ENCODE assay signal across 11 cellular contexts in the genomic region with DNA sequence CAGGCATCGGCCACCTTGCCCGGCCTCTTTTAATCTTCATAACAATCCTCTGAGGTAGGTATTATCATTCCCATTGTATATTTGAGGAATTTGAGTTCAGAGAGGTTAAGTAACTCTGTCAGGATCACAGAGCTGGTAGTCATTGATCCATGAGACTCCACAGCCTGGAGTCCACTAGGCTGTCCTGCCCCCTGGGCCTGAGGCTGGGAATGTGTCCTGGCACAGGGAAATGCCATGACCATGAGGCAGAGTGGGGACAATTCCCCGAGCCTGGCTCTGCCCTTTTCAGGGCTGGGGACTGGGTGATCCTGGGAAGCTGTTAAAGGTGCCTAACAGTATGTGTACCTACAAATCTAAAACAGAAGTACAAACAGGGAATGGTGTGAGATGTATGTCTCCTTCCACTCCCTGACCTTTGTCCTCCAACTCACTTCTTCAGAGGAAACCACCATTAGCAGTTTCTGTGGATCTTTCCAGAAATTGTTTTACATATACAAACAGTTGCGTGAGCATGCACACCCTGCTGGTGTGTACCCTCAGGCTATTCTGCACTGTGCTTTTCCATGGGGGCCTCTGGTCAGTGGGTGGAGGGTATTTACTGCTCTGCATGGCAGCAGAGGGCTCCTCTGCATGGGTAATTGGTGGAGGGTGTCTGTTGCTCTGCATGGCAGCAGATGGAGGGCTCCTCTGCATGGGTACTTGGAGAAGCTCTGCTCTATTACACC. TPM values are rescaled to one million over a fixed set of nuclear protein-coding genes. Genes with fewer than 3 reads are reported as not detected.
DNase-seq lines count a peak whose midpoint lies in the region; ATAC-seq and TF ChIP-seq lines count a peak whose summit lies in the region.
"Had no signal": no experiment of that assay in that cellular context is flagged by ENCODE, and none has a peak within 500 bp of the region (broad histone marks: within the 10 kb centered on the region; RNA-seq: fewer than 3 reads in every experiment).

No MANE protein-coding gene starts in this region.

- no peak overlapping the region for H3K4me3 Mint-ChIP-seq in chondrocyte (ENCODE audit: unreplicated experiment)
- H3K4me3 Mint-ChIP-seq: B cell had no signal

- no peaks in the 10 kb centered on the region for H3K9me3 ChIP-seq in HEK293 (ENCODE audit: control insufficient read depth, insufficient read depth, low read depth, low read length)
- no peaks in the 10 kb centered on the region for H3K9me3 ChIP-seq in mucosa of stomach (ENCODE audit: control insufficient read depth, low read length)
- H3K9me3 ChIP-seq: SJSA1 had no signal

- H3K27me3 Mint-ChIP-seq in chondrocyte (ENCODE audit: low read depth), result no peaks in the 10 kb centered on the region
- H3K27me3 Mint-ChIP-seq: B cell had no signal

- H3K9ac ChIP-seq in mucosa of stomach (ENCODE audit: low read length), result peak overlapping the region; percentile 1

- peaks cover 60% of the 10 kb centered on the region for H3K4me1 Mint-ChIP-seq in chondrocyte (ENCODE audit: low read depth)

- peaks cover 5% of the 10 kb centered on the region for H3K9me3 Mint-ChIP-seq in chondrocyte (ENCODE audit: low read depth)
- H3K9me3 Mint-ChIP-seq: H9 had no signal

- H3K27ac Mint-ChIP-seq in chondrocyte (ENCODE audit: unreplicated experiment), result peak overlapping the region; percentile 36
- H3K27ac Mint-ChIP-seq: B cell, H9 had no signal

- ATAC-seq in HG03139 (IDR thresholded peaks at IDR 0.05; ENCODE audit: unreplicated experiment), result no peak

- H3K27me3 ChIP-seq in mucosa of stomach (ENCODE audit: control insufficient read depth, insufficient read depth, low read length), result no peaks in the 10 kb centered on the region
- H3K27me3 ChIP-seq: SJSA1 had no signal

- no peaks in the 10 kb centered on the region for H3K4me1 ChIP-seq in HEK293 (ENCODE audit: control insufficient read depth, insufficient read depth, low read length)
- H3K4me1 ChIP-seq in mucosa of stomach (ENCODE audit: control insufficient read depth, insufficient read depth, low read length), result peaks cover 7% of the 10 kb centered on the region

- H3K36me3 Mint-ChIP-seq in chondrocyte (ENCODE audit: low read depth), result peaks cover under 1% of the 10 kb centered on the region

- POLR2A ChIA-PET in HEK293 (lab: Yijun Ruan, JAX), result no interaction called here

- H3K36me3 ChIP-seq in HEK293 (ENCODE audit: control insufficient read depth in 2 of 2, insufficient read depth in 1 of 2, low read length in 2 of 2) (peaks cover 0 to 2% of the 10 kb centered on the region in 2 experiments; a peak in 1 of 3 replicates), mucosa of stomach (ENCODE audit: control insufficient read depth, insufficient read depth, low read length) (no peaks in the 10 kb centered on the region)

- CTCF ChIA-PET in HEK293 (lab: Yijun Ruan, JAX), result interaction anchor here (0.6 to 8.4 kb wide), 26 partner anchors 9 to 285 kb away, joined by 3 to 161 read pairs (median 6); a partner anchor contains a TSS

- DNase-seq in NCI-H526 (lab: John Stamatoyannopoulos, UW), result peak; percentile 37 to 49
- DNase-seq in NCI-H526 treated with DMSO at 0.1 percent for 48 hours (lab: John Stamatoyannopoulos, UW), result no peak
- peak; percentile 59 for DNase-seq in chondrocyte (ENCODE audit: low spot score)
- no peak for DNase-seq in NCI-H146 treated with DMSO at 0.1 percent for 48 hours (lab: John Stamatoyannopoulos, UW; ENCODE audit: unreplicated experiment)
- no peak for DNase-seq in stimulated activated CD4-positive, alpha-beta T cell treated with anti-CD3 and anti-CD28 coated beads, Interleukin-4, amount 100 ng/mL, for 4 hours

- H3K4me3 ChIP-seq in HEK293 (ENCODE audit: low read depth, low read length) (no peak overlapping the region), mucosa of stomach (ENCODE audit: low read length) (no peak overlapping the region)
- H3K4me3 ChIP-seq: SJSA1 had no signal

- TF ChIP-seq CTCF in HEK293 (tag by site-specific recombination; IDR thresholded peaks at IDR 0.05), result no peak
- TF ChIP-seq CTCF in chondrocyte (IDR thresholded peaks at IDR 0.05), result no peak

- H3K27ac ChIP-seq in HEK293 (ENCODE audit: extremely low read depth, low read depth, low read length), result no peak overlapping the region
- H3K27ac ChIP-seq: SJSA1 had no signal

TF ChIP-seq in HEK293, 187 proteins besides CTCF, POLR2A, EP300 and RAD21:
- TF ChIP-seq ZNF664 (tag by site-specific recombination; IDR thresholded peaks at IDR 0.05) (no peak), ZNF768 (tag by site-specific recombination; IDR thresholded peaks at IDR 0.05) (peak; percentile 48; the same call in 1 of the 2 replicates)
TF ChIP-seq in HEK293: peak in this region for 1.

RNA-seq across cellular contexts. Expression of a gene that starts 53.8 kb away (rescaled TPM):
- total RNA-seq in chondrocyte, result 223 to 229 TPM (median 228 TPM) in 3 replicates

Comparison
In these comparisons a context has a peak if more than half of its experiments do, and no peak if none do; other contexts are left out.
1. DNase-seq: peak in NCI-H526 (2 of 2) and chondrocyte (single experiment); none in NCI-H526 treated with DMSO at 0.1 percent for 48 hours (single experiment), NCI-H146 treated with DMSO at 0.1 percent for 48 hours (single experiment) and stimulated activated CD4-positive, alpha-beta T cell treated with anti-CD3 and anti-CD28 coated beads, Interleukin-4, amount 100 ng/mL, for 4 hours (0 of 2).